In genomic region chr22:49046000-49046545, GRCh38 we compare ENCODE assay signal across 14 cellular contexts.
DNase-seq lines count a peak whose midpoint lies in the region; ATAC-seq and TF ChIP-seq lines count a peak whose summit lies in the region.
"Had no signal": no experiment of that assay in that cellular context is flagged by ENCODE, and none has a peak within 500 bp of the region (broad histone marks: within the 10 kb centered on the region; RNA-seq: fewer than 3 reads in every experiment).

No MANE protein-coding gene starts in this region.

- no peaks in the 10 kb centered on the region for H3K79me2 ChIP-seq in neural progenitor cell (ENCODE audit: low read depth)

- H3K9ac ChIP-seq in BLaER1: peak overlapping the region; percentile 24; the same call in 1 of the 2 replicates
- H3K9ac ChIP-seq in neural progenitor cell: no peak overlapping the region

- H3K36me3 Mint-ChIP-seq in neural progenitor cell (no peaks in the 10 kb centered on the region), glutamatergic neuron (ENCODE audit: unreplicated experiment) (peaks cover 16% of the 10 kb centered on the region)
- no peaks in the 10 kb centered on the region for H3K36me3 Mint-ChIP-seq in activated CD4-positive, alpha-beta T cell treated with anti-CD3 and anti-CD28 coated beads, Interleukin-2, amount 10 ng/mL, durations not matched to agents 24 days and 14 days (ENCODE audit: low read depth)
- H3K36me3 Mint-ChIP-seq: CD4-positive, alpha-beta memory T cell had no signal

- peak overlapping the region; percentile 82 for H3K27ac Mint-ChIP-seq in neural progenitor cell
- no peak overlapping the region for H3K27ac Mint-ChIP-seq in activated CD4-positive, alpha-beta T cell treated with anti-CD3 and anti-CD28 coated beads, Interleukin-2, amount 10 ng/mL, durations not matched to agents 24 days and 14 days
- H3K27ac Mint-ChIP-seq in glutamatergic neuron (ENCODE audit: unreplicated experiment): no peak overlapping the region
- H3K27ac Mint-ChIP-seq: CD4-positive, alpha-beta memory T cell; IgD-negative memory B cell had no signal

- H3K36me3 ChIP-seq in A673 (ENCODE audit: insufficient read depth, low read length, poor library complexity, severe bottlenecking) (no peaks in the 10 kb centered on the region), BLaER1 (no peaks in the 10 kb centered on the region), body of pancreas (replicated peaks in 1 of 2; ENCODE audit: insufficient read depth in 1 of 2, low read depth in 2 of 2) (no peaks in the 10 kb centered on the region), neural progenitor cell (no peaks in the 10 kb centered on the region)
- H3K36me3 ChIP-seq: HAP-1 had no signal

- H3K27me3 Mint-ChIP-seq in neural progenitor cell (ENCODE audit: insufficient read depth, low read depth) (peaks cover 7% of the 10 kb centered on the region), glutamatergic neuron (ENCODE audit: unreplicated experiment) (peaks cover 10% of the 10 kb centered on the region)
- H3K27me3 Mint-ChIP-seq in activated CD4-positive, alpha-beta T cell treated with anti-CD3 and anti-CD28 coated beads, Interleukin-2, amount 10 ng/mL, durations not matched to agents 24 days and 14 days: no peaks in the 10 kb centered on the region

- in situ Hi-C loops in GM13977 (cut with MboI; ENCODE audit: low pct_unique_long_range_greater_than_20kb, low sequenced_read_pairs, unreplicated experiment): no loop called here

- POLR2A ChIA-PET in A673 (lab: Charles Lee; ENCODE audit: low non-redundant PET): no interaction called here

- CTCF ChIA-PET in A673 (lab: Charles Lee): interaction anchor here (0.6 to 1.8 kb wide), 6 partner anchors 167 to 587 kb away, joined by 3 to 42 read pairs (median 4); no protein-coding TSS in a partner anchor

- peaks cover 6% of the 10 kb centered on the region; the same call in 1 of the 2 replicates for H4K20me1 ChIP-seq in BLaER1
- no peaks in the 10 kb centered on the region for H4K20me1 ChIP-seq in neural progenitor cell (ENCODE audit: low read depth)

- no peaks in the 10 kb centered on the region for H3K27me3 ChIP-seq in A673 (replicated peaks; ENCODE audit: insufficient read depth, low read depth, low read length, poor library complexity)
- no peaks in the 10 kb centered on the region for H3K27me3 ChIP-seq in BLaER1
- peaks cover 0 to 7% of the 10 kb centered on the region in 2 donors for H3K27me3 ChIP-seq in body of pancreas
- H3K27me3 ChIP-seq in neural progenitor cell: no peaks in the 10 kb centered on the region

- peaks cover 11% of the 10 kb centered on the region for H3K4me1 Mint-ChIP-seq in neural progenitor cell
- no peaks in the 10 kb centered on the region for H3K4me1 Mint-ChIP-seq in activated CD4-positive, alpha-beta T cell treated with anti-CD3 and anti-CD28 coated beads, Interleukin-2, amount 10 ng/mL, durations not matched to agents 24 days and 14 days
- H3K4me1 Mint-ChIP-seq in glutamatergic neuron (ENCODE audit: low read depth, unreplicated experiment): no peaks in the 10 kb centered on the region

- peak overlapping the region; percentile 74 for H3K4me2 ChIP-seq in BLaER1
- H3K4me2 ChIP-seq in neural progenitor cell: no peak overlapping the region
- H3K4me2 ChIP-seq: A549 had no signal

- H3K4me1 ChIP-seq in A673 (ENCODE audit: insufficient read depth, low read length, poor library complexity, severe bottlenecking) (peaks cover 32% of the 10 kb centered on the region), BLaER1 (peaks cover 18% of the 10 kb centered on the region), body of pancreas (no peaks in the 10 kb centered on the region), neural progenitor cell (no peaks in the 10 kb centered on the region)
- H3K4me1 ChIP-seq: A549, HAP-1 had no signal

- BruUV-seq in A673 (replicated peaks; lab: Mats Ljungman, UMichigan): no TSS peak

- no peak overlapping the region for H3K4me3 ChIP-seq in A673 (ENCODE audit: low read depth, low read length, poor library complexity, severe bottlenecking)
- H3K4me3 ChIP-seq in BLaER1: no peak overlapping the region
- H3K4me3 ChIP-seq in body of pancreas: no peak overlapping the region
- H3K4me3 ChIP-seq in neural progenitor cell: no peak overlapping the region
- H3K4me3 ChIP-seq: A549, HAP-1 had no signal

- no peak for TF ChIP-seq POLR2A in body of pancreas (IDR thresholded peaks at IDR 0.05)

- no peak for DNase-seq in A673 (ENCODE audit: low spot score)
- no peak for DNase-seq in body of pancreas
- DNase-seq in neural progenitor cell (ENCODE audit: low spot score): no peak
- no peak for DNase-seq in GM13977 (ENCODE audit: low spot score)
- DNase-seq in activated CD4-positive, alpha-beta T cell treated with anti-CD3 and anti-CD28 coated beads, Interleukin-2, amount 10 ng/mL, durations not matched to agents 24 days and 14 days: no peak
- DNase-seq in glutamatergic neuron: no peak
- DNase-seq: AML-193, DMS79, GOT3 had no signal

- H3K4me3 Mint-ChIP-seq in neural progenitor cell (no peak overlapping the region), glutamatergic neuron (ENCODE audit: unreplicated experiment) (no peak overlapping the region)
- no peak overlapping the region for H3K4me3 Mint-ChIP-seq in activated CD4-positive, alpha-beta T cell treated with anti-CD3 and anti-CD28 coated beads, Interleukin-2, amount 10 ng/mL, durations not matched to agents 24 days and 14 days
- H3K4me3 Mint-ChIP-seq: CD4-positive, alpha-beta memory T cell had no signal

- WGBS in body of pancreas, 2 donors: 56 to 68% methylated on average over 7 to 9 of the region's 9 CpGs

- intact Hi-C loops in A673 (cut with micrococcal nuclease; ENCODE audit: unreplicated experiment): loop anchor here (1.0 to 10.0 kb wide), 4 partner anchors 174 to 586 kb away; no protein-coding TSS in a partner anchor
- intact Hi-C loops in body of pancreas (cut with DNase I): loop anchor here (5.0 kb wide), 1 partner anchor 256 kb away; no protein-coding TSS in a partner anchor
- intact Hi-C loops in activated CD4-positive, alpha-beta T cell treated with anti-CD3 and anti-CD28 coated beads, Interleukin-2, amount 10 ng/mL, durations not matched to agents 24 days and 14 days (cut with micrococcal nuclease): no loop called here

- H3K9me3 Mint-ChIP-seq in neural progenitor cell: no peaks in the 10 kb centered on the region
- no peaks in the 10 kb centered on the region for H3K9me3 Mint-ChIP-seq in activated CD4-positive, alpha-beta T cell treated with anti-CD3 and anti-CD28 coated beads, Interleukin-2, amount 10 ng/mL, durations not matched to agents 24 days and 14 days
- peaks cover 45% of the 10 kb centered on the region for H3K9me3 Mint-ChIP-seq in glutamatergic neuron (ENCODE audit: unreplicated experiment)
- H3K9me3 Mint-ChIP-seq: CD4-positive, alpha-beta memory T cell; IgD-negative memory B cell had no signal

- no peak for TF ChIP-seq CTCF in A673 (conservative IDR thresholded peaks at IDR 0.05; ENCODE audit: low read depth, low read length)
- no peak for TF ChIP-seq CTCF in body of pancreas (IDR thresholded peaks at IDR 0.05)
- TF ChIP-seq CTCF in neural progenitor cell (IDR thresholded peaks at IDR 0.05): no peak
- no peak for TF ChIP-seq CTCF in GM13977 (IDR thresholded peaks at IDR 0.05; ENCODE audit: extremely low read depth, insufficient read depth, missing control alignments)
- no peak for TF ChIP-seq CTCF in glutamatergic neuron (IDR thresholded peaks at IDR 0.05; ENCODE audit: partially characterized antibody, unreplicated experiment)

- H3K27ac ChIP-seq in A673 (ENCODE audit: low read depth, low read length, poor library complexity, severe bottlenecking) (peak overlapping the region; percentile 53), BLaER1 (no peak overlapping the region), body of pancreas (no peak overlapping the region), neural progenitor cell (no peak overlapping the region)
- H3K27ac ChIP-seq: A549 had no signal

- H3K9me3 ChIP-seq in A673 (ENCODE audit: low read depth, low read length, poor library complexity, severe bottlenecking) (no peaks in the 10 kb centered on the region), BLaER1 (no peaks in the 10 kb centered on the region), body of pancreas (no peaks in the 10 kb centered on the region), neural progenitor cell (ENCODE audit: low read depth) (no peaks in the 10 kb centered on the region)
- H3K9me3 ChIP-seq: A549, HAP-1 had no signal

- H3F3A ChIP-seq in neural progenitor cell (ENCODE audit: low read depth): no peaks in the 10 kb centered on the region

- peak; percentile 12 for ATAC-seq in body of pancreas

- no peak overlapping the region for H2AFZ ChIP-seq in neural progenitor cell (replicated peaks)
